Comparison of ENCODE assay signal across 11 cellular contexts in genomic region chr1:109894823-109895719, GRCh38. TPM values are rescaled to one million over a fixed set of nuclear protein-coding genes. Genes with fewer than 3 reads are reported as not detected.
DNase-seq lines count a peak whose midpoint lies in the region; ATAC-seq and TF ChIP-seq lines count a peak whose summit lies in the region.
"Had no signal": no experiment of that assay in that cellular context is flagged by ENCODE, and none has a peak within 500 bp of the region (broad histone marks: within the 10 kb centered on the region; RNA-seq: fewer than 3 reads in every experiment).

No MANE protein-coding gene starts in this region.

- no peak overlapping the region for H3K14ac ChIP-seq in trophoblast cell (ENCODE audit: low read length)

- H3K9ac ChIP-seq in Loucy (ENCODE audit: low read depth, low read length, poor library complexity, severe bottlenecking) (no peak overlapping the region), trophoblast cell (ENCODE audit: low read length) (no peak overlapping the region)

- no peaks in the 10 kb centered on the region for H3K9me2 ChIP-seq in Loucy (replicated peaks; ENCODE audit: low read depth, low read length)

- H3K4me2 ChIP-seq in Loucy (ENCODE audit: low read depth, low read length, poor library complexity, severe bottlenecking) (peak overlapping the region; percentile 20), trophoblast cell (ENCODE audit: low read length) (no peak overlapping the region)

- no peak overlapping the region for H3K27ac ChIP-seq in trophoblast cell (ENCODE audit: low read depth, low read length)

- DNase-seq in GM12865 (ENCODE audit: low read depth) (peak; percentile 61), GM20000 (ENCODE audit: low spot score) (peak; percentile 46), trophoblast cell (no peak), KBM-7 (no peak)
- DNase-seq: activated T-cell treated with anti-CD3 and anti-CD28 coated beads for 4 hours; CD4-positive, alpha-beta memory T cell; stimulated activated CD4-positive, alpha-beta T cell treated with anti-CD3 and anti-CD28 coated beads, Interleukin-4, amount 100 ng/mL, for 4 hours had no signal

- H2BK12ac ChIP-seq in trophoblast cell (ENCODE audit: low read length) = peak overlapping the region; percentile 58

- no peak for TF ChIP-seq CTCF in GM12865 (IDR thresholded peaks at IDR 0.05; ENCODE audit: insufficient read depth, low read depth, low read length, missing control alignments)
- no peak for TF ChIP-seq CTCF in GM20000 (IDR thresholded peaks at IDR 0.05; ENCODE audit: extremely low read depth, missing control alignments)
- no peak for TF ChIP-seq CTCF in Loucy (conservative IDR thresholded peaks at IDR 0.05; ENCODE audit: low read length)

- no peaks in the 10 kb centered on the region for H3K79me2 ChIP-seq in Loucy (ENCODE audit: insufficient read depth, low read length)
- H3K79me2 ChIP-seq in trophoblast cell (ENCODE audit: control insufficient read depth, insufficient read depth, low read length, poor library complexity) = no peaks in the 10 kb centered on the region

- H3K27me3 ChIP-seq in Loucy (ENCODE audit: insufficient read depth, low read length, poor library complexity, severe bottlenecking) (no peaks in the 10 kb centered on the region), trophoblast cell (ENCODE audit: insufficient read depth, low read length) (no peaks in the 10 kb centered on the region)
- H3K27me3 ChIP-seq: adrenal gland had no signal

- no peaks in the 10 kb centered on the region for H4K20me1 ChIP-seq in Loucy (ENCODE audit: insufficient read depth, low read length, poor library complexity, severe bottlenecking)

- no peak overlapping the region for H2AK5ac ChIP-seq in trophoblast cell (ENCODE audit: low read length)

- ATAC-seq in HG02981 (IDR thresholded peaks at IDR 0.05; ENCODE audit: unreplicated experiment) (no peak), GM21619 (IDR thresholded peaks at IDR 0.05; ENCODE audit: unreplicated experiment) (no peak)

- H2AFZ ChIP-seq in Loucy (ENCODE audit: low read length) (no peak overlapping the region), trophoblast cell (ENCODE audit: insufficient read depth, low read length, poor library complexity) (no peak overlapping the region)

- H3K4me1 ChIP-seq in Loucy (ENCODE audit: insufficient read depth, low read length, poor library complexity, severe bottlenecking) = peaks cover 14% of the 10 kb centered on the region
- peaks cover 25 to 32% of the 10 kb centered on the region in 2 experiments for H3K4me1 ChIP-seq in trophoblast cell (ENCODE audit: control insufficient read depth in 1 of 2, insufficient read depth in 2 of 2, low read length in 2 of 2)

- H3K23ac ChIP-seq in trophoblast cell (ENCODE audit: low read length) = no peak overlapping the region

- WGBS in trophoblast cell (ENCODE audit: extremely low coverage, insufficient coverage, insufficient read length) = no CpG with 5 or more reads among the region's 8 CpGs

- peaks cover 6% of the 10 kb centered on the region for H3K79me1 ChIP-seq in trophoblast cell (ENCODE audit: low read length)

- H3K4me3 ChIP-seq in GM12865 (ENCODE audit: low read depth, low read length) (no peak overlapping the region), Loucy (ENCODE audit: low read length, poor library complexity, severe bottlenecking) (no peak overlapping the region), trophoblast cell (ENCODE audit: low read depth, low read length) (no peak overlapping the region)
- H3K4me3 ChIP-seq: adrenal gland had no signal

- no peak overlapping the region for H4K12ac ChIP-seq in trophoblast cell (ENCODE audit: low read depth, low read length)

- no peak overlapping the region for H2BK120ac ChIP-seq in trophoblast cell (ENCODE audit: insufficient read depth, low read length, poor library complexity)

- H3K36me3 ChIP-seq in Loucy (ENCODE audit: insufficient read depth, low read length) (no peaks in the 10 kb centered on the region), trophoblast cell (ENCODE audit: control insufficient read depth in 1 of 2, insufficient read depth in 2 of 2, low read length in 2 of 2) (no peaks in the 10 kb centered on the region)
- H3K36me3 ChIP-seq: adrenal gland had no signal

- no peak overlapping the region for H4K91ac ChIP-seq in trophoblast cell (ENCODE audit: low read depth, low read length)

- H3F3A ChIP-seq in Loucy (ENCODE audit: low read depth) = no peaks in the 10 kb centered on the region

- no peak overlapping the region for H3K18ac ChIP-seq in trophoblast cell (ENCODE audit: low read length)

- in situ Hi-C loops in KBM-7 (cut with MboI; ENCODE audit: low pct_unique_long_range_greater_than_20kb, low sequenced_read_pairs) = no loop called here

- H2BK5ac ChIP-seq in trophoblast cell (ENCODE audit: low read depth, low read length, poor library complexity) = no peak overlapping the region

- no peak overlapping the region for H4K8ac ChIP-seq in trophoblast cell (ENCODE audit: low read depth, low read length)

- H3K4ac ChIP-seq in trophoblast cell (ENCODE audit: low read depth, low read length) = no peak overlapping the region

- no peaks in the 10 kb centered on the region for H3K9me3 ChIP-seq in Loucy (ENCODE audit: insufficient read depth, low read depth, low read length)
- peaks cover 3% of the 10 kb centered on the region for H3K9me3 ChIP-seq in trophoblast cell (ENCODE audit: insufficient read depth, low read depth, low read length)
- H3K9me3 ChIP-seq: adrenal gland had no signal

RNA-seq across cellular contexts. Expression of gene CSF1, which starts 15.6 kb away (rescaled TPM):
- 10.4 and 10.7 TPM in 2 replicates for polyA plus RNA-seq in trophoblast cell (2013)

Comparison
In these comparisons a context has a peak if more than half of its experiments do, and no peak if none do; other contexts are left out.
1. DNase-seq: peak in GM12865 (single experiment) and GM20000 (single experiment); none in trophoblast cell (0 of 2) and KBM-7 (single experiment).